ENCODE assay signal across 19 cellular contexts in genomic region chr2:120064664-120065063, GRCh38.
"Had no signal": no experiment of that assay in that cellular context is flagged by ENCODE, and none has a peak within 500 bp of the region (broad histone marks: within the 10 kb centered on the region; RNA-seq: fewer than 3 reads in every experiment).

No MANE protein-coding gene starts in this region.

- H3K36me3 ChIP-seq: ascending aorta, right atrium auricular region, transverse colon had no signal

- H3K4me3 ChIP-seq: ascending aorta, coronary artery, lung, mucosa of descending colon, right atrium auricular region, transverse colon had no signal

- H3K4me2 ChIP-seq: SK-N-SH had no signal

- DNase-seq: activated CD4-positive, alpha-beta T cell treated with anti-CD3 and anti-CD28 coated beads for 1 hour; activated CD4-positive, alpha-beta T cell treated with anti-CD3 and anti-CD28 coated beads, Interleukin-2, amount 50 U/mL, for 4 hours; activated naive CD4-positive, alpha-beta T cell treated with anti-CD3 and anti-CD28 coated beads for 36 hours; activated naive CD8-positive, alpha-beta T cell treated with anti-CD3 and anti-CD28 coated beads, Interleukin-2, amount 50 U/mL, for 24 hours; activated T-cell treated with anti-CD3 and anti-CD28 coated beads for 4 hours; effector CD4-positive, alpha-beta T cell; foreskin melanocyte; left cardiac atrium; mucosa of descending colon; naive thymus-derived CD4-positive, alpha-beta T cell; SK-N-SH; stimulated activated CD4-positive, alpha-beta T cell treated with anti-CD3 and anti-CD28 coated beads, Interleukin-4, amount 100 ng/mL, for 24 hours; stimulated activated naive CD4-positive, alpha-beta T cell; substantia nigra; transverse colon had no signal

- H3K27me3 ChIP-seq: ascending aorta, right atrium auricular region, transverse colon had no signal

- H3K9me3 ChIP-seq: ascending aorta, mucosa of descending colon, right atrium auricular region, SK-N-SH, transverse colon had no signal

- H3K27ac ChIP-seq: ascending aorta, coronary artery, right atrium auricular region, transverse colon had no signal

- H3K4me1 ChIP-seq: ascending aorta had no signal
